Comparison of ENCODE assay signal across 17 cellular contexts in genomic region chrX:8668797-8669196, GRCh38.
DNase-seq lines count a peak whose midpoint lies in the region; ATAC-seq, FAIRE-seq and TF ChIP-seq lines count a peak whose summit lies in the region.
"Had no signal": no experiment of that assay in that cellular context is flagged by ENCODE, and none has a peak within 500 bp of the region (broad histone marks: within the 10 kb centered on the region; RNA-seq: fewer than 3 reads in every experiment).

No MANE protein-coding gene starts in this region.

- no peaks in the 10 kb centered on the region for H4K20me1 ChIP-seq in astrocyte (ENCODE audit: insufficient read depth, low read length)

- H3K27ac Mint-ChIP-seq in Calu3 (ENCODE audit: unreplicated experiment): no peak overlapping the region
- peak overlapping the region; percentile 66 for H3K27ac Mint-ChIP-seq in astrocyte (ENCODE audit: unreplicated experiment)
- H3K27ac Mint-ChIP-seq in nephron progenitor cell: peak overlapping the region; percentile 22
- H3K27ac Mint-ChIP-seq: activated CD4-positive, alpha-beta T cell treated with anti-CD3 and anti-CD28 coated beads for 36 hours; activated naive CD4-positive, alpha-beta T cell treated with anti-CD3 and anti-CD28 coated beads, Interleukin-2, amount 50 U/mL, for 24 hours; T-cell had no signal

- no peak for TF ChIP-seq EP300 in suprapubic skin (IDR thresholded peaks at IDR 0.05)

- H3K9me3 ChIP-seq in astrocyte (ENCODE audit: insufficient read depth, low read depth, low read length) (no peaks in the 10 kb centered on the region), suprapubic skin (no peaks in the 10 kb centered on the region)
- H3K9me3 ChIP-seq: neutrophil, Peyer's patch had no signal

- H3K79me2 ChIP-seq in astrocyte (ENCODE audit: insufficient read depth, low read length): no peaks in the 10 kb centered on the region

- CTCF ChIA-PET in Calu3 (lab: Charles Lee): no interaction called here

- H2AFZ ChIP-seq in astrocyte (ENCODE audit: low read depth, low read length): no peak overlapping the region

- H3K4me3 Mint-ChIP-seq in Calu3 (ENCODE audit: low read depth, unreplicated experiment) (no peak overlapping the region), astrocyte (ENCODE audit: unreplicated experiment) (no peak overlapping the region), nephron progenitor cell (peak overlapping the region; percentile 64)
- H3K4me3 Mint-ChIP-seq: activated CD4-positive, alpha-beta T cell treated with anti-CD3 and anti-CD28 coated beads for 36 hours; activated naive CD4-positive, alpha-beta T cell treated with anti-CD3 and anti-CD28 coated beads, Interleukin-2, amount 50 U/mL, for 24 hours; T-cell had no signal

- FAIRE-seq in astrocyte (lab: Jason Lieb, UNC): no peak

- no peaks in the 10 kb centered on the region for H3K36me3 ChIP-seq in astrocyte (ENCODE audit: insufficient read depth, low read length)
- H3K36me3 ChIP-seq in suprapubic skin: no peaks in the 10 kb centered on the region
- H3K36me3 ChIP-seq: neutrophil, Peyer's patch had no signal

- H3K9me3 Mint-ChIP-seq in Calu3 (ENCODE audit: low read depth, unreplicated experiment) (peaks cover 4% of the 10 kb centered on the region), astrocyte (ENCODE audit: unreplicated experiment) (no peaks in the 10 kb centered on the region), nephron progenitor cell (no peaks in the 10 kb centered on the region)
- H3K9me3 Mint-ChIP-seq: activated naive CD4-positive, alpha-beta T cell treated with anti-CD3 and anti-CD28 coated beads, Interleukin-2, amount 50 U/mL, for 24 hours had no signal

- H3K4me1 ChIP-seq in astrocyte (ENCODE audit: insufficient read depth, low read length) (no peaks in the 10 kb centered on the region), suprapubic skin (no peaks in the 10 kb centered on the region)
- H3K4me1 ChIP-seq: Peyer's patch had no signal

- no peak overlapping the region for H3K4me2 ChIP-seq in astrocyte (ENCODE audit: low read length)

- H3K36me3 Mint-ChIP-seq in Calu3 (ENCODE audit: insufficient read depth, unreplicated experiment): no peaks in the 10 kb centered on the region
- no peaks in the 10 kb centered on the region for H3K36me3 Mint-ChIP-seq in astrocyte (ENCODE audit: low read depth, unreplicated experiment)
- no peaks in the 10 kb centered on the region for H3K36me3 Mint-ChIP-seq in nephron progenitor cell (ENCODE audit: low read depth)
- H3K36me3 Mint-ChIP-seq: activated naive CD4-positive, alpha-beta T cell treated with anti-CD3 and anti-CD28 coated beads, Interleukin-2, amount 50 U/mL, for 24 hours; T-cell had no signal

- H3K4me1 Mint-ChIP-seq in Calu3 (ENCODE audit: low read depth, unreplicated experiment): no peaks in the 10 kb centered on the region
- no peaks in the 10 kb centered on the region for H3K4me1 Mint-ChIP-seq in astrocyte (ENCODE audit: low read depth, unreplicated experiment)
- H3K4me1 Mint-ChIP-seq in nephron progenitor cell: peaks cover 45% of the 10 kb centered on the region
- H3K4me1 Mint-ChIP-seq: activated CD4-positive, alpha-beta T cell treated with anti-CD3 and anti-CD28 coated beads for 36 hours; activated naive CD4-positive, alpha-beta T cell treated with anti-CD3 and anti-CD28 coated beads, Interleukin-2, amount 50 U/mL, for 24 hours; T-cell had no signal

- H3K4me3 ChIP-seq in astrocyte (ENCODE audit: insufficient read depth, low read depth, low read length) (no peak overlapping the region), suprapubic skin (no peak overlapping the region)
- H3K4me3 ChIP-seq: Peyer's patch had no signal

- H3K27me3 Mint-ChIP-seq in Calu3 (ENCODE audit: unreplicated experiment) (peaks cover 14% of the 10 kb centered on the region), astrocyte (ENCODE audit: low read depth, unreplicated experiment) (no peaks in the 10 kb centered on the region), nephron progenitor cell (ENCODE audit: low read depth, poor library complexity) (no peaks in the 10 kb centered on the region)
- H3K27me3 Mint-ChIP-seq: activated CD4-positive, alpha-beta T cell treated with anti-CD3 and anti-CD28 coated beads for 36 hours had no signal

- no peak for ATAC-seq in GM21360 (IDR thresholded peaks at IDR 0.05; ENCODE audit: unreplicated experiment)
- ATAC-seq: activated CD4-positive, alpha-beta T cell treated with anti-CD3 and anti-CD28 coated beads for 36 hours; T-cell had no signal

- DNase-seq in Calu3 (peak; percentile 5), NCI-H226 (peak; percentile 22), astrocyte (ENCODE audit: low read depth) (no peak), nephron progenitor cell (peak; percentile 24), NCI-H1417 treated with DMSO at 0.1 percent for 48 hours (lab: John Stamatoyannopoulos, UW) (no peak), NCI-H2107 (lab: John Stamatoyannopoulos, UW) (no peak), suprapubic skin (ENCODE audit: low spot score in 2 of 2) (no peak)
- DNase-seq: activated CD4-positive, alpha-beta T cell treated with anti-CD3 and anti-CD28 coated beads for 36 hours; foreskin fibroblast; mammary epithelial cell; NCI-H1417; NCI-H510A; Peyer's patch; T-cell had no signal

- H3K9ac ChIP-seq in astrocyte (ENCODE audit: low read length): no peak overlapping the region

- WGBS in suprapubic skin: 65% methylated on average over 8 of the region's 8 CpGs

- H3K27ac ChIP-seq in astrocyte (ENCODE audit: low read depth, low read length) (no peak overlapping the region), suprapubic skin (no peak overlapping the region)
- H3K27ac ChIP-seq: neutrophil, Peyer's patch had no signal

- H3K27me3 ChIP-seq in astrocyte (ENCODE audit: insufficient read depth, low read length) (no peaks in the 10 kb centered on the region), suprapubic skin (no peaks in the 10 kb centered on the region)
- H3K27me3 ChIP-seq: neutrophil, Peyer's patch had no signal

- BruUV-seq in Calu3 (replicated peaks; lab: Mats Ljungman, UMichigan): no TSS peak

- intact Hi-C loops in Calu3 (cut with micrococcal nuclease; ENCODE audit: unreplicated experiment): no loop called here

- no peak for TF ChIP-seq CTCF in Calu3 (IDR thresholded peaks at IDR 0.05; ENCODE audit: unreplicated experiment)
- TF ChIP-seq CTCF in astrocyte (IDR thresholded peaks at IDR 0.05; ENCODE audit: insufficient read depth, low read depth, low read length): no peak
- no peak for TF ChIP-seq CTCF in nephron progenitor cell (IDR thresholded peaks at IDR 0.05)
- TF ChIP-seq CTCF in suprapubic skin (IDR thresholded peaks at IDR 0.05): no peak

- TF ChIP-seq POLR2A in suprapubic skin (IDR thresholded peaks at IDR 0.05): no peak

Comparison
In these comparisons a context has a peak if more than half of its experiments do, and no peak if none do; other contexts are left out.
1. DNase-seq: peak in Calu3 (single experiment), NCI-H226 (single experiment) and nephron progenitor cell (single experiment); none in astrocyte (single experiment), NCI-H1417 treated with DMSO at 0.1 percent for 48 hours (single experiment), NCI-H2107 (single experiment) and suprapubic skin (0 of 2).